ENCODE assay signal across 1 cellular context in genomic region chrX:44344687-44345086, GRCh38.
TF ChIP-seq lines count a peak whose summit lies in the region.

No MANE protein-coding gene starts in this region.

TF ChIP-seq in GM23338, 12 proteins besides CTCF, POLR2A, EP300 and RAD21 (continued from another document):
- TF ChIP-seq ETS1 (IDR thresholded peaks at IDR 0.05), result no peak
- TF ChIP-seq EZH2phosphoT487 (IDR thresholded peaks at IDR 0.05; ENCODE audit: unreplicated experiment), result no peak
- TF ChIP-seq ZNF114 (CRISPR knock-in tag; IDR thresholded peaks at IDR 0.05), result no peak
- TF ChIP-seq NANOG (IDR thresholded peaks at IDR 0.05; ENCODE audit: borderline replicate concordance), result no peak
- no peak for TF ChIP-seq JUNB (IDR thresholded peaks at IDR 0.05; ENCODE audit: unreplicated experiment)
- TF ChIP-seq EZH2 (IDR thresholded peaks at IDR 0.05; ENCODE audit: low read depth, unreplicated experiment), result no peak
- TF ChIP-seq ZNF462 (CRISPR knock-in tag; IDR thresholded peaks at IDR 0.05), result no peak
